ENCODE assay signal across 8 cellular contexts in genomic region chr22:37457093-37457893, GRCh38.
DNase-seq lines count a peak whose midpoint lies in the region; ATAC-seq, FAIRE-seq and TF ChIP-seq lines count a peak whose summit lies in the region.

No MANE protein-coding gene starts in this region.

- H3K27ac ChIP-seq in HL-60 (replicated peaks) (no peak overlapping the region), RWPE1 (peak overlapping the region; percentile 74; the same call in 1 of the 2 replicates)

- no peaks in the 10 kb centered on the region for H3K27me3 ChIP-seq in HL-60 (ENCODE audit: insufficient read depth, poor library complexity, severe bottlenecking)

- intact Hi-C loops in posterior cingulate gyrus (cut with DNase I), result loop anchor here (1.0 kb wide), 1 partner anchor 140 kb away; no protein-coding TSS in a partner anchor

- CTCF ChIA-PET in RWPE1 (lab: Yijun Ruan, JAX), result interaction anchor here (0.5 to 1.5 kb wide), 11 partner anchors 25 to 227 kb away, joined by 3 to 5 read pairs (median 3); partner anchors contain the start of gene LGALS2

- no peak for ATAC-seq in GM21529 (IDR thresholded peaks at IDR 0.05; ENCODE audit: unreplicated experiment)

- peak; percentile 83 for FAIRE-seq in urothelium cell line (lab: Jason Lieb, UNC)

- POLR2A ChIA-PET in RWPE1 (lab: Yijun Ruan, JAX; ENCODE audit: low non-redundant PET), result no interaction called here

- DNase-seq in D341Med (ENCODE audit: low spot score) (peak; percentile 87), HL-60 (ENCODE audit: low read depth in 1 of 2, low spot score in 1 of 2) (peak; percentile 57 to 73), RWPE1 (ENCODE audit: low spot score) (peak; percentile 65), glomerular visceral epithelial cell (ENCODE audit: extremely low spot score) (peak; percentile 73), posterior cingulate gyrus (peak; percentile 55 to 95 (median 79)), urothelium cell line (ENCODE audit: low spot score) (peak; percentile 91)
- DNase-seq in activated effector memory CD4-positive, alpha-beta T cell treated with Interleukin-2 at 50 U/mL for 16 hours, result peak; percentile 68

- no peak overlapping the region for H3K4me3 ChIP-seq in HL-60 (replicated peaks; ENCODE audit: insufficient read depth, low read length)

- peak; percentile 82 for TF ChIP-seq CTCF in HL-60 (IDR thresholded peaks at IDR 0.05; ENCODE audit: insufficient read depth, low read length)
- TF ChIP-seq CTCF in RWPE1 (conservative IDR thresholded peaks at IDR 0.05; ENCODE audit: low read depth), result peak; percentile 91
